ENCODE assay signal across 9 cellular contexts in genomic region chr5:67015577-67016290, GRCh38.
DNase-seq lines count a peak whose midpoint lies in the region; ATAC-seq, FAIRE-seq and TF ChIP-seq lines count a peak whose summit lies in the region.
"Had no signal": no experiment of that assay in that cellular context is flagged by ENCODE, and none has a peak within 500 bp of the region (broad histone marks: within the 10 kb centered on the region; RNA-seq: fewer than 3 reads in every experiment).

No MANE protein-coding gene starts in this region.

- no peak overlapping the region for H2AFZ ChIP-seq in endothelial cell of umbilical vein (ENCODE audit: low read depth, low read length)

- peak overlapping the region; percentile 57 for H3K4me3 Mint-ChIP-seq in nephron progenitor cell
- H3K4me3 Mint-ChIP-seq: activated B cell treated with CpG ODN at 0.5 μM for 24 hours had no signal

- H3K79me2 ChIP-seq in endothelial cell of umbilical vein (ENCODE audit: control insufficient read depth, insufficient read depth, low read length), result peaks cover 72% of the 10 kb centered on the region

- peak overlapping the region; percentile 95 for H3K27ac Mint-ChIP-seq in nephron progenitor cell
- H3K27ac Mint-ChIP-seq: activated B cell treated with CpG ODN at 0.5 μM for 24 hours had no signal

- H3K9me1 ChIP-seq in endothelial cell of umbilical vein (replicated peaks; ENCODE audit: control insufficient read depth, extremely low read depth, insufficient read depth, low read length), result no peaks in the 10 kb centered on the region

- H3K4me1 Mint-ChIP-seq in nephron progenitor cell, result peaks cover 88% of the 10 kb centered on the region
- H3K4me1 Mint-ChIP-seq: activated B cell treated with CpG ODN at 0.5 μM for 24 hours had no signal

- H3K4me1 ChIP-seq in endothelial cell of umbilical vein (ENCODE audit: control insufficient read depth, extremely low read depth, insufficient read depth, low read length), result peaks cover 65% of the 10 kb centered on the region

- BruUV-seq in endothelial cell of umbilical vein (replicated peaks; lab: Mats Ljungman, UMichigan), result TSS peak; percentile 58

- DNase-seq in DMS 273 treated with DMSO at 0.1 percent for 48 hours (lab: John Stamatoyannopoulos, UW), result peak; percentile 78
- peak; percentile 93 for DNase-seq in NCI-H69 (lab: John Stamatoyannopoulos, UW)
- DNase-seq in endothelial cell of umbilical vein (ENCODE audit: low read depth, low spot score), result peak; percentile 96
- no peak for DNase-seq in nephron progenitor cell
- no peak for DNase-seq in superior temporal gyrus (ENCODE audit: extremely low spot score)
- DNase-seq in activated CD4-positive, alpha-beta T cell treated with anti-CD3 and anti-CD28 coated beads for 1 hour, result no peak
- DNase-seq: activated B cell treated with CpG ODN at 0.5 μM for 24 hours had no signal

- H3K27me3 ChIP-seq in endothelial cell of umbilical vein (ENCODE audit: control insufficient read depth in 2 of 2, insufficient read depth in 2 of 2, low read length in 2 of 2), result no peaks in the 10 kb centered on the region

- FAIRE-seq in endothelial cell of umbilical vein (lab: Jason Lieb, UNC), result peak; percentile 85

- CTCF ChIA-PET in endothelial cell of umbilical vein (lab: Charles Lee), result interaction anchor here (0.6 to 2.4 kb wide), 21 partner anchors 8 to 186 kb away, joined by 3 to 17 read pairs (median 4); no protein-coding TSS in a partner anchor

- intact Hi-C loops in endothelial cell of umbilical vein (cut with micrococcal nuclease), result loop anchor here (1.0 kb wide), 5 partner anchors 11 to 186 kb away; no protein-coding TSS in a partner anchor

- H4K20me1 ChIP-seq in endothelial cell of umbilical vein (replicated peaks; ENCODE audit: control insufficient read depth, extremely low read depth, insufficient read depth, low read length), result peaks cover 2% of the 10 kb centered on the region

- dilution Hi-C loops in endothelial cell of umbilical vein (cut with MboI; ENCODE audit: extremely low pct_ligation_motif_present, low sequenced_read_pairs), result no loop called here

- H3K36me3 Mint-ChIP-seq in nephron progenitor cell (ENCODE audit: low read depth), result peaks cover 5% of the 10 kb centered on the region

- H3K4me2 ChIP-seq in endothelial cell of umbilical vein (ENCODE audit: insufficient read depth, low read length), result peak overlapping the region; percentile 99

- no peaks in the 10 kb centered on the region for H3K9me3 Mint-ChIP-seq in nephron progenitor cell
- H3K9me3 Mint-ChIP-seq: activated B cell treated with CpG ODN at 0.5 μM for 24 hours had no signal

- TF ChIP-seq CTCF in endothelial cell of umbilical vein (IDR thresholded peaks at IDR 0.05; ENCODE audit: extremely low read depth in 1 of 2, insufficient read depth in 1 of 2, low read depth in 1 of 2, low read length in 2 of 2) (no peak), nephron progenitor cell (IDR thresholded peaks at IDR 0.05) (no peak)

- H3K36me3 ChIP-seq in endothelial cell of umbilical vein (ENCODE audit: control insufficient read depth in 2 of 2, extremely low read depth in 1 of 2, insufficient read depth in 2 of 2, low read length in 2 of 2), result peaks cover 0 to 1% of the 10 kb centered on the region in 2 experiments

- no peaks in the 10 kb centered on the region for H3K9me3 ChIP-seq in endothelial cell of umbilical vein (replicated peaks; ENCODE audit: control insufficient read depth, insufficient read depth, low read length)

- H3K9ac ChIP-seq in endothelial cell of umbilical vein (replicated peaks; ENCODE audit: extremely low read depth, insufficient read depth, low read length), result peak overlapping the region; percentile 99

- TF ChIP-seq POLR2A in endothelial cell of umbilical vein (IDR thresholded peaks at IDR 0.05; ENCODE audit: low read depth, low read length), result no peak

- peak overlapping the region; percentile 40 to 92 (median 42) for H3K4me3 ChIP-seq in endothelial cell of umbilical vein (replicated peaks in 1 of 3; ENCODE audit: insufficient read depth in 1 of 3, low read depth in 1 of 3, low read length in 3 of 3)

- POLR2A ChIA-PET in endothelial cell of umbilical vein (lab: Charles Lee), result interaction anchor here (1.0 to 3.6 kb wide), 7 partner anchors 10 to 187 kb away, joined by 3 to 45 read pairs (median 4); no protein-coding TSS in a partner anchor

- H3K27me3 Mint-ChIP-seq in nephron progenitor cell (ENCODE audit: low read depth, poor library complexity), result peaks cover 4% of the 10 kb centered on the region
- H3K27me3 Mint-ChIP-seq: activated B cell treated with CpG ODN at 0.5 μM for 24 hours had no signal

- no peak for ATAC-seq in GM21576 (IDR thresholded peaks at IDR 0.05; ENCODE audit: unreplicated experiment)
- no peak for ATAC-seq in HG03378 (IDR thresholded peaks at IDR 0.05; ENCODE audit: unreplicated experiment)

- H3K27ac ChIP-seq in endothelial cell of umbilical vein (ENCODE audit: insufficient read depth, low read depth, low read length), result peak overlapping the region; percentile 96

TF ChIP-seq in endothelial cell of umbilical vein, 7 proteins besides CTCF, POLR2A, EP300 and RAD21:
- TF ChIP-seq POLR2AphosphoS5 (IDR thresholded peaks at IDR 0.05; ENCODE audit: insufficient read depth, low read depth, low read length), result peak; percentile 74
- TF ChIP-seq GATA2 (IDR thresholded peaks at IDR 0.05; ENCODE audit: insufficient read depth, insufficient read length, low read depth, low read length), result peak; percentile 95
- no peak for TF ChIP-seq MYC (IDR thresholded peaks at IDR 0.05; ENCODE audit: low read depth, low read length)
- no peak for TF ChIP-seq MAX (IDR thresholded peaks at IDR 0.05; ENCODE audit: insufficient read depth, insufficient read length)
- TF ChIP-seq JUN (IDR thresholded peaks at IDR 0.05; ENCODE audit: borderline replicate concordance, insufficient read depth, insufficient read length, low read depth), result peak; percentile 97
- peak; percentile 94 for TF ChIP-seq FOS (IDR thresholded peaks at IDR 0.05; ENCODE audit: borderline replicate concordance, insufficient read depth, low read length)
TF ChIP-seq in endothelial cell of umbilical vein: peak in this region for 4.

Comparison
In these comparisons a context has a peak if more than half of its experiments do, and no peak if none do; other contexts are left out.
1. DNase-seq: peak in DMS 273 treated with DMSO at 0.1 percent for 48 hours (single experiment), NCI-H69 (single experiment) and endothelial cell of umbilical vein (single experiment); none in nephron progenitor cell (single experiment), superior temporal gyrus (single experiment) and activated CD4-positive, alpha-beta T cell treated with anti-CD3 and anti-CD28 coated beads for 1 hour (single experiment).